Comparison of ENCODE assay signal across 19 cellular contexts in the genomic region with DNA sequence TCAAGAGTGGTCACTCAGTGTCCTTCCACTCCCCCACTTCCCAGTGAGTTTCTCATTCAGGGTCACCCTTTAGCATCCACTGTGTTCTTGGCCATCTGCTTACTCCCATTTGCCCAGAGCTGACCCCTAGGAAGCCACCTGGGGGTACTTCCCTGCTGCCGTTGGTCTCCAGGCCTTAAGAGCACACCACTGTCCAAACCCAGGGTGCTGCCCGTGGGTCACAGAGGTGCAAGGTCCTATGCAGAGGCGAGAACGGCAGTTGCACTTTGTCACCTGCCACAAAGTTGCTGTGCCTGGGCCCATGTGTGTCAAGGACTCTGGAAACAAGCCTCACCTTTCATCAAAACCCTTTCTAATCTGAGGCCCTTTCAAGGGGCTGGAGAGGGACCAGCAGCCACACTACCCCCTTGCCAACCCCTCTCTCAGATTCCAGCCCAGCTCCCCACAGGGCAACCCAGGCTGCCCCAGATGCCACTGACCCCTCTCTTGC.
"Had no signal": no experiment of that assay in that cellular context is flagged by ENCODE, and none has a peak within 500 bp of the region (broad histone marks: within the 10 kb centered on the region; RNA-seq: fewer than 3 reads in every experiment).

No MANE protein-coding gene starts in this region.

- H3K4me1 ChIP-seq: colonic mucosa, foreskin keratinocyte, heart left ventricle, left lung, lower lobe of right lung had no signal

- H3K27me3 ChIP-seq: colonic mucosa, esophagus muscularis mucosa, gastroesophageal sphincter, hepatocyte had no signal

- FAIRE-seq: endothelial cell of umbilical vein, frontal cortex, islet of Langerhans, keratinocyte had no signal

- ATAC-seq: foreskin keratinocyte, gastroesophageal sphincter, heart left ventricle, left cardiac atrium, left lung, left ventricle myocardium superior, lower lobe of right lung, mucosa of descending colon had no signal

- H3K36me3 ChIP-seq: colonic mucosa, esophagus muscularis mucosa, gastroesophageal sphincter, heart left ventricle, left lung, lower lobe of right lung had no signal

- DNase-seq: colonic mucosa; cortex of kidney; effector CD8-positive, alpha-beta T cell; foreskin keratinocyte; heart left ventricle; hypothalamus; left cardiac atrium; left lung; left ventricle myocardium superior; lower lobe of right lung; mesenchymal stem cell; mucosa of descending colon had no signal

- H3K27ac ChIP-seq: colonic mucosa, esophagus muscularis mucosa, foreskin keratinocyte, gastroesophageal sphincter, heart left ventricle, hepatocyte, left lung, lower lobe of right lung had no signal

- H3K4me3 ChIP-seq: colonic mucosa, esophagus muscularis mucosa, gastroesophageal sphincter, heart left ventricle, hepatocyte, left lung, lower lobe of right lung, mucosa of descending colon had no signal

- H3K9me3 ChIP-seq: colonic mucosa, esophagus muscularis mucosa, gastroesophageal sphincter, heart left ventricle, left lung, lower lobe of right lung, mucosa of descending colon had no signal
